In genomic region chr17:82118815-82119380, GRCh38 we compare ENCODE assay signal across 17 cellular contexts. TPM values are rescaled to one million over a fixed set of nuclear protein-coding genes. Genes with fewer than 3 reads are reported as not detected.
DNase-seq lines count a peak whose midpoint lies in the region; ATAC-seq and TF ChIP-seq lines count a peak whose summit lies in the region.
"Had no signal": no experiment of that assay in that cellular context is flagged by ENCODE, and none has a peak within 500 bp of the region (broad histone marks: within the 10 kb centered on the region; RNA-seq: fewer than 3 reads in every experiment).

No MANE protein-coding gene starts in this region.

- H3K27me3 ChIP-seq in lower lobe of right lung (ENCODE audit: low read depth) (no peaks in the 10 kb centered on the region), stomach (no peaks in the 10 kb centered on the region), GM23248 (replicated peaks; ENCODE audit: insufficient read depth) (no peaks in the 10 kb centered on the region)
- H3K27me3 ChIP-seq: gastrocnemius medialis had no signal

- H3K9me3 ChIP-seq in lower lobe of right lung (no peaks in the 10 kb centered on the region), stomach (no peaks in the 10 kb centered on the region), GM23248 (ENCODE audit: low read depth) (no peaks in the 10 kb centered on the region)
- H3K9me3 ChIP-seq: gastrocnemius medialis had no signal

- ATAC-seq in lower lobe of right lung (peak; percentile 77), HG03342 (IDR thresholded peaks at IDR 0.05; ENCODE audit: unreplicated experiment) (no peak)
- ATAC-seq: gastrocnemius medialis, GM12878 had no signal

- TF ChIP-seq CTCF in lower lobe of right lung (IDR thresholded peaks at IDR 0.05) (no peak), stomach (IDR thresholded peaks at IDR 0.05) (no peak)

- H3K27me3 Mint-ChIP-seq in activated T-cell treated with anti-CD3 and anti-CD28 coated beads, Interleukin-2, amount 50 U/mL, for 24 hours: no peaks in the 10 kb centered on the region

- TF ChIP-seq POLR2A in stomach (IDR thresholded peaks at IDR 0.05): no peak

- H3K4me3 Mint-ChIP-seq in activated T-cell treated with anti-CD3 and anti-CD28 coated beads, Interleukin-2, amount 50 U/mL, for 24 hours: no peak overlapping the region

- H3K4me2 ChIP-seq in GM23248 (ENCODE audit: unreplicated experiment): no peak overlapping the region

- H3K27ac Mint-ChIP-seq in activated T-cell treated with anti-CD3 and anti-CD28 coated beads, Interleukin-2, amount 50 U/mL, for 24 hours: no peak overlapping the region

- peaks cover 8% of the 10 kb centered on the region for H3K4me1 ChIP-seq in lower lobe of right lung
- peaks cover 7 to 21% (median 10%) of the 10 kb centered on the region in 4 donors for H3K4me1 ChIP-seq in stomach
- H3K4me1 ChIP-seq in GM23248 (ENCODE audit: insufficient read depth): peaks cover 6% of the 10 kb centered on the region
- H3K4me1 ChIP-seq: gastrocnemius medialis had no signal

- DNase-seq in RPMI7951 (ENCODE audit: low read depth) (peak; percentile 26), caudate nucleus (lab: John Stamatoyannopoulos, UW) (peak in 1 of 61 donors; percentile 25), lower lobe of right lung (no peak), stomach (no peak), NCI-H2029 (lab: John Stamatoyannopoulos, UW) (no peak), GM23248 (no peak)
- DNase-seq in activated T-cell treated with anti-CD3 and anti-CD28 coated beads, Interleukin-2, amount 50 U/mL, for 24 hours: no peak
- DNase-seq: activated gamma-delta T cell treated with Interleukin-2 at 50 U/mL for 16 hours, EL, gastrocnemius medialis, Karpas-422, midbrain, NCI-H446 treated with DMSO at 0.1 percent for 48 hours, WERI-Rb-1 had no signal

- H3K27ac ChIP-seq in caudate nucleus (ENCODE audit: low read depth, low read length) (peak overlapping the region; percentile 26), lower lobe of right lung (peak overlapping the region; percentile 80), stomach (peak overlapping the region; percentile 7 to 69 (median 55)), GM23248 (no peak overlapping the region)
- H3K27ac ChIP-seq: C4-2B, gastrocnemius medialis, WERI-Rb-1 had no signal

- no peaks in the 10 kb centered on the region for H3K79me2 ChIP-seq in GM23248 (ENCODE audit: insufficient read depth)

- H3K9me2 ChIP-seq in GM23248 (ENCODE audit: insufficient read depth): no peaks in the 10 kb centered on the region

- H3K36me3 ChIP-seq in lower lobe of right lung: peaks cover 9% of the 10 kb centered on the region
- H3K36me3 ChIP-seq in stomach: peaks cover under 1 to 31% (median 19%) of the 10 kb centered on the region in 4 donors
- no peaks in the 10 kb centered on the region for H3K36me3 ChIP-seq in GM23248 (ENCODE audit: low read depth)
- H3K36me3 ChIP-seq: gastrocnemius medialis had no signal

- H3K9ac ChIP-seq in GM23248: no peak overlapping the region

- H3K9me3 Mint-ChIP-seq in activated T-cell treated with anti-CD3 and anti-CD28 coated beads, Interleukin-2, amount 50 U/mL, for 24 hours: no peaks in the 10 kb centered on the region

- peaks cover 5% of the 10 kb centered on the region; the same call in 1 of the 2 replicates for H3F3A ChIP-seq in GM23248 (ENCODE audit: insufficient read depth)

- in situ Hi-C loops in GM23248 (cut with MboI): no loop called here

- WGBS in stomach, 5 donors: 30 to 55% (median 46%) methylated on average over 12 of the region's 12 CpGs
- 91 to 95% methylated on average over 11 to 12 of the region's 12 CpGs for WGBS in GM23248 (ENCODE audit: low coverage in 1 of 2, low lambda C conversion rate in 2 of 2, missing lambda C conversion rate in 2 of 2), 2 experiments

- H3K4me3 ChIP-seq in lower lobe of right lung: no peak overlapping the region
- no peak overlapping the region for H3K4me3 ChIP-seq in stomach
- no peak overlapping the region for H3K4me3 ChIP-seq in GM23248
- H3K4me3 ChIP-seq: gastrocnemius medialis, GM12878 had no signal

- intact Hi-C loops in lower lobe of right lung (cut with DNase I): no loop called here
- intact Hi-C loops in stomach (cut with DNase I; ENCODE audit: low total_unique reads): no loop called here

- H3K36me3 Mint-ChIP-seq in activated T-cell treated with anti-CD3 and anti-CD28 coated beads, Interleukin-2, amount 50 U/mL, for 24 hours (ENCODE audit: low read depth): peaks cover 17% of the 10 kb centered on the region

- H3K4me1 Mint-ChIP-seq in activated T-cell treated with anti-CD3 and anti-CD28 coated beads, Interleukin-2, amount 50 U/mL, for 24 hours (ENCODE audit: low read depth): peaks cover 37% of the 10 kb centered on the region

- no peaks in the 10 kb centered on the region for H4K20me1 ChIP-seq in GM23248 (ENCODE audit: insufficient read depth)

- H2AFZ ChIP-seq in GM23248: no peak overlapping the region

- TF ChIP-seq EP300 in stomach (IDR thresholded peaks at IDR 0.05): no peak

RNA-seq across cellular contexts. Expression of gene FASN, which starts 20.9 kb away (rescaled TPM):
- total RNA-seq in RPMI7951 (2014; rRNA removed; shearing (Covaris generic)): 26.4 and 28.7 TPM in 2 replicates
- 302 TPM for total RNA-seq in lower lobe of right lung
- total RNA-seq in stomach: 100 to 1,000 TPM in 3 of 5 donors, 10 to 100 TPM in 2; 22.8 to 268 (median 175) TPM
- 10 to 100 TPM; 36.0 to 97.8 (median 53.3) TPM for polyA plus RNA-seq in stomach
- total RNA-seq in GM23248 (2014; rRNA removed; shearing (Covaris generic)): 33.8 and 38.2 TPM in 2 replicates
- 12.7 and 16.3 TPM in 2 replicates for polyA plus RNA-seq in GM23248 (2016; fragmentation: Nextera tagmentation; extraction: Ambion mirVana)

RNA-seq across cellular contexts. Expression of gene DUS1L, which starts 53.3 kb away (rescaled TPM):
- 34.0 and 39.3 TPM in 2 replicates for total RNA-seq in RPMI7951 (2014; rRNA removed; shearing (Covaris generic))
- total RNA-seq in lower lobe of right lung (85.1 TPM), stomach (100 to 1,000 TPM in 2 of 5 donors, 10 to 100 TPM in 3; 63.2 to 286 (median 94.6) TPM)
- polyA plus RNA-seq in stomach (100 to 1,000 TPM; 126 to 189 (median 174) TPM), GM23248 (2016; fragmentation: Nextera tagmentation; extraction: Ambion mirVana) (13.3 and 27.7 TPM in 2 replicates)
- total RNA-seq in GM23248 (2014; rRNA removed; shearing (Covaris generic)): 61.2 and 96.4 TPM in 2 replicates
